17 cellular contexts compared by ENCODE assay signal in the genomic region with DNA sequence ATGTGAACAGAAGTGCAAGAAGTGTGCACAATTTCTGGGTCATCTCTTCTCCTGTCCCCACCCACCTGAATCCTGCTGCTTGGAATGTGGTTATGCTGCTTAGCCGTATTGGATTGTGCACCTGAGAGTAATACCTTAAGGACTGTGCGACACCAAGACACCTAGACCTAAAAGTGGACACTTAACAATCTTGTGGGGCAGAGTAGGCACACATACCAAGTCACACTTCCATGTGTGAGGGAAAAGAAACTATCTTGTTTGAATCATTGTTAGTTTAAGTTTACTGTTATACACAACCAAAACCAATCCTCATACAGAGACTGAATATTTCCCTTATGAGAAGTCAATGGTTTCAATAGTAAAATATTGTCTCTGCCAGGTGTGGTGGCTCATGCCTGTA.
DNase-seq lines count a peak whose midpoint lies in the region; ATAC-seq lines count a peak whose summit lies in the region.
"Had no signal": no experiment of that assay in that cellular context is flagged by ENCODE, and none has a peak within 500 bp of the region (broad histone marks: within the 10 kb centered on the region; RNA-seq: fewer than 3 reads in every experiment).

No MANE protein-coding gene starts in this region.

- peaks cover 0 to 4% (median 0%) of the 10 kb centered on the region in 5 donors for H3K9me3 ChIP-seq in subcutaneous abdominal adipose tissue (ENCODE audit: control insufficient read depth in 5 of 5, low read length in 5 of 5)
- H3K9me3 ChIP-seq: A549, MG63, neutrophil had no signal

- H3K9me3 Mint-ChIP-seq in activated CD8-positive, alpha-beta memory T cell treated with anti-CD3 and anti-CD28 coated beads, Interleukin-2, amount 10 ng/mL, durations not matched to agents 7 days and 5 days (ENCODE audit: low read depth), result peaks cover 15% of the 10 kb centered on the region
- peaks cover 43% of the 10 kb centered on the region for H3K9me3 Mint-ChIP-seq in activated naive CD8-positive, alpha-beta T cell treated with anti-CD3 and anti-CD28 coated beads, Interleukin-2, amount 50 U/mL, for 24 hours

- peak overlapping the region; percentile 33 for H3K27ac Mint-ChIP-seq in activated CD8-positive, alpha-beta memory T cell treated with anti-CD3 and anti-CD28 coated beads, Interleukin-2, amount 10 ng/mL, durations not matched to agents 7 days and 5 days
- peak overlapping the region; percentile 90 for H3K27ac Mint-ChIP-seq in activated naive CD8-positive, alpha-beta T cell treated with anti-CD3 and anti-CD28 coated beads, Interleukin-2, amount 50 U/mL, for 24 hours

- ATAC-seq in activated CD8-positive, alpha-beta memory T cell treated with anti-CD3 and anti-CD28 coated beads, Interleukin-2, amount 10 ng/mL, durations not matched to agents 7 days and 5 days, result peak; percentile 12
- ATAC-seq in HG02885 (IDR thresholded peaks at IDR 0.05; ENCODE audit: poor library complexity, unreplicated experiment), result peak; percentile 38
- ATAC-seq in activated naive CD8-positive, alpha-beta T cell treated with anti-CD3 and anti-CD28 coated beads, Interleukin-2, amount 50 U/mL, for 24 hours, result peak; percentile 34
- no peak for ATAC-seq in GM19324 (IDR thresholded peaks at IDR 0.05; ENCODE audit: low FRiP score, unreplicated experiment)
- ATAC-seq in HG03159 (IDR thresholded peaks at IDR 0.05; ENCODE audit: unreplicated experiment), result no peak
- ATAC-seq: A549 had no signal

- no peak overlapping the region for H3K4me3 ChIP-seq in subcutaneous abdominal adipose tissue (ENCODE audit: low read depth in 1 of 5, low read length in 5 of 5)
- H3K4me3 ChIP-seq: A549, coronary artery, MG63 had no signal

- H3K4me3 Mint-ChIP-seq in activated CD8-positive, alpha-beta memory T cell treated with anti-CD3 and anti-CD28 coated beads, Interleukin-2, amount 10 ng/mL, durations not matched to agents 7 days and 5 days, result no peak overlapping the region
- H3K4me3 Mint-ChIP-seq in activated naive CD8-positive, alpha-beta T cell treated with anti-CD3 and anti-CD28 coated beads, Interleukin-2, amount 50 U/mL, for 24 hours, result peak overlapping the region; percentile 53

- no peak overlapping the region for H3K9ac ChIP-seq in subcutaneous abdominal adipose tissue (ENCODE audit: low read length in 5 of 5)

- no peaks in the 10 kb centered on the region for H3K27me3 ChIP-seq in subcutaneous abdominal adipose tissue (ENCODE audit: control insufficient read depth in 5 of 5, insufficient read depth in 4 of 5, low read length in 5 of 5)
- H3K27me3 ChIP-seq: MG63, neutrophil had no signal

- no peaks in the 10 kb centered on the region for H3K27me3 Mint-ChIP-seq in activated CD8-positive, alpha-beta memory T cell treated with anti-CD3 and anti-CD28 coated beads, Interleukin-2, amount 10 ng/mL, durations not matched to agents 7 days and 5 days
- no peaks in the 10 kb centered on the region for H3K27me3 Mint-ChIP-seq in activated naive CD8-positive, alpha-beta T cell treated with anti-CD3 and anti-CD28 coated beads, Interleukin-2, amount 50 U/mL, for 24 hours

- H3K36me3 Mint-ChIP-seq in activated CD8-positive, alpha-beta memory T cell treated with anti-CD3 and anti-CD28 coated beads, Interleukin-2, amount 10 ng/mL, durations not matched to agents 7 days and 5 days, result peaks cover 33% of the 10 kb centered on the region
- peaks cover 26% of the 10 kb centered on the region for H3K36me3 Mint-ChIP-seq in activated naive CD8-positive, alpha-beta T cell treated with anti-CD3 and anti-CD28 coated beads, Interleukin-2, amount 50 U/mL, for 24 hours (ENCODE audit: low read depth)

- CTCF ChIA-PET in activated CD8-positive, alpha-beta memory T cell treated with anti-CD3 and anti-CD28 coated beads, Interleukin-2, amount 10 ng/mL, durations not matched to agents 7 days and 5 days (lab: Charles Lee), result interaction anchor here (0.6 to 1.0 kb wide), 2 partner anchors 12 to 71 kb away, joined by 3 read pairs; no protein-coding TSS in a partner anchor

- H3K4me1 Mint-ChIP-seq in activated CD8-positive, alpha-beta memory T cell treated with anti-CD3 and anti-CD28 coated beads, Interleukin-2, amount 10 ng/mL, durations not matched to agents 7 days and 5 days, result peaks cover 48% of the 10 kb centered on the region
- peaks cover 48% of the 10 kb centered on the region for H3K4me1 Mint-ChIP-seq in activated naive CD8-positive, alpha-beta T cell treated with anti-CD3 and anti-CD28 coated beads, Interleukin-2, amount 50 U/mL, for 24 hours

- peaks cover 10 to 39% (median 28%) of the 10 kb centered on the region in 5 donors for H3K4me1 ChIP-seq in subcutaneous abdominal adipose tissue (ENCODE audit: control insufficient read depth in 5 of 5, insufficient read depth in 5 of 5, low read length in 5 of 5)

- H3K27ac ChIP-seq in subcutaneous abdominal adipose tissue (ENCODE audit: low read depth, low read length), result peak overlapping the region; percentile 98
- H3K27ac ChIP-seq: A549, neutrophil, VCaP had no signal

- H3K36me3 ChIP-seq in subcutaneous abdominal adipose tissue (ENCODE audit: control insufficient read depth in 5 of 5, insufficient read depth in 5 of 5, low read length in 5 of 5), result peaks cover 2 to 7% (median 6%) of the 10 kb centered on the region in 5 donors

- no peak for DNase-seq in activated CD8-positive, alpha-beta memory T cell treated with anti-CD3 and anti-CD28 coated beads, Interleukin-2, amount 10 ng/mL, durations not matched to agents 7 days and 5 days
- no peak for DNase-seq in activated CD8-positive, alpha-beta memory T cell treated with anti-CD3 and anti-CD28 coated beads, Interleukin-2, amount 50 U/mL, for 48 hours
- no peak for DNase-seq in activated naive CD8-positive, alpha-beta T cell treated with anti-CD3 and anti-CD28 coated beads, Interleukin-2, amount 50 U/mL, for 24 hours
- DNase-seq in DMS114 treated with DMSO at 0.1 percent for 48 hours (lab: John Stamatoyannopoulos, UW; ENCODE audit: unreplicated experiment), result no peak
- DNase-seq: activated effector memory CD4-positive, alpha-beta T cell treated with Interleukin-2 at 50 U/mL for 16 hours; foreskin fibroblast; MG63; NCI-H446 treated with DMSO at 0.1 percent for 48 hours; SHP77 had no signal

Comparison
In these comparisons a context has a peak if more than half of its experiments do, and no peak if none do; other contexts are left out.
1. ATAC-seq: peak in activated CD8-positive, alpha-beta memory T cell treated with anti-CD3 and anti-CD28 coated beads, Interleukin-2, amount 10 ng/mL, durations not matched to agents 7 days and 5 days (single experiment), HG02885 (single experiment) and activated naive CD8-positive, alpha-beta T cell treated with anti-CD3 and anti-CD28 coated beads, Interleukin-2, amount 50 U/mL, for 24 hours (single experiment); none in GM19324 (single experiment) and HG03159 (single experiment).